ENCODE assay signal across 8 cellular contexts in genomic region chr1:39954870-39955546, GRCh38. TPM values are rescaled to one million over a fixed set of nuclear protein-coding genes. Genes with fewer than 3 reads are reported as not detected.
DNase-seq lines count a peak whose midpoint lies in the region; ATAC-seq and TF ChIP-seq lines count a peak whose summit lies in the region.

Gene MFSD2A (plus strand): TSS chr1:39955145. CDS start chr1:39955293, 148 bp downstream.

- peaks cover 7% of the 10 kb centered on the region for H3K27me3 Mint-ChIP-seq in activated CD8-positive, alpha-beta memory T cell treated with anti-CD3 and anti-CD28 coated beads, Interleukin-2, amount 10 ng/mL, durations not matched to agents 7 days and 5 days
- peaks cover 38% of the 10 kb centered on the region for H3K27me3 Mint-ChIP-seq in endodermal cell (ENCODE audit: insufficient read depth)

- peak within 1 kb of the TSS; percentile 63 for H3K27ac Mint-ChIP-seq in activated CD8-positive, alpha-beta memory T cell treated with anti-CD3 and anti-CD28 coated beads, Interleukin-2, amount 10 ng/mL, durations not matched to agents 7 days and 5 days
- no peak within 1 kb of the TSS for H3K27ac Mint-ChIP-seq in endodermal cell

- DNase-seq in AML-193 (lab: John Stamatoyannopoulos, UW), result peak; percentile 84 to 89
- peak; percentile 91 for DNase-seq in NCI-H82 treated with DMSO at 0.1 percent for 48 hours (lab: John Stamatoyannopoulos, UW; ENCODE audit: unreplicated experiment)
- peak; percentile 88 for DNase-seq in activated CD8-positive, alpha-beta memory T cell treated with anti-CD3 and anti-CD28 coated beads, Interleukin-2, amount 10 ng/mL, durations not matched to agents 7 days and 5 days
- peak; percentile 98 for DNase-seq in endodermal cell
- peak; percentile 98 for DNase-seq in mesenteric fat pad (ENCODE audit: low spot score)
- peak; percentile 65 for DNase-seq in stimulated activated CD8-positive, alpha-beta memory T cell treated with anti-CD3 and anti-CD28 coated beads, Interleukin-15, amount 100 ng/mL, for 1 hour (ENCODE audit: low read depth)

- H3K4me3 Mint-ChIP-seq in activated CD8-positive, alpha-beta memory T cell treated with anti-CD3 and anti-CD28 coated beads, Interleukin-2, amount 10 ng/mL, durations not matched to agents 7 days and 5 days, result peak within 1 kb of the TSS; percentile 85
- H3K4me3 Mint-ChIP-seq in endodermal cell, result peak within 1 kb of the TSS; percentile 72

- H3K9ac ChIP-seq in endodermal cell (ENCODE audit: extremely low read depth, low read length, poor library complexity, severe bottlenecking), result peak within 1 kb of the TSS; percentile 41

- no peaks in the 10 kb centered on the region for H3K4me1 ChIP-seq in endodermal cell (ENCODE audit: control insufficient read depth, insufficient read depth, low read length)

- no peaks in the 10 kb centered on the region for H3K36me3 Mint-ChIP-seq in activated CD8-positive, alpha-beta memory T cell treated with anti-CD3 and anti-CD28 coated beads, Interleukin-2, amount 10 ng/mL, durations not matched to agents 7 days and 5 days
- H3K36me3 Mint-ChIP-seq in endodermal cell (ENCODE audit: low read depth), result peaks cover 8% of the 10 kb centered on the region

- H3K9me3 Mint-ChIP-seq in activated CD8-positive, alpha-beta memory T cell treated with anti-CD3 and anti-CD28 coated beads, Interleukin-2, amount 10 ng/mL, durations not matched to agents 7 days and 5 days (ENCODE audit: low read depth), result no peaks in the 10 kb centered on the region
- peaks cover 2% of the 10 kb centered on the region for H3K9me3 Mint-ChIP-seq in endodermal cell

- WGBS in endodermal cell (ENCODE audit: insufficient coverage in 1 of 2, insufficient read length in 1 of 2), 2 experiments, result 0 to 1% methylated on average over 2 to 62 of the region's 62 CpGs

- H3K27me3 ChIP-seq in endodermal cell (ENCODE audit: control insufficient read depth, insufficient read depth, low read length, poor library complexity, severe bottlenecking), result peaks cover 21% of the 10 kb centered on the region

- H3K4me1 Mint-ChIP-seq in activated CD8-positive, alpha-beta memory T cell treated with anti-CD3 and anti-CD28 coated beads, Interleukin-2, amount 10 ng/mL, durations not matched to agents 7 days and 5 days, result peaks cover 12% of the 10 kb centered on the region
- H3K4me1 Mint-ChIP-seq in endodermal cell, result peaks cover 12% of the 10 kb centered on the region

- H3K27ac ChIP-seq in endodermal cell (ENCODE audit: low read depth, low read length), result no peak within 1 kb of the TSS

- peaks cover 8% of the 10 kb centered on the region for H3K9me3 ChIP-seq in endodermal cell (ENCODE audit: control insufficient read depth, low read length)

- ATAC-seq in GM19328 (IDR thresholded peaks at IDR 0.05; ENCODE audit: unreplicated experiment), result peak; percentile 63
- peak; percentile 74 for ATAC-seq in HG03571 (IDR thresholded peaks at IDR 0.05; ENCODE audit: unreplicated experiment)
- peak; percentile 92 for ATAC-seq in activated CD8-positive, alpha-beta memory T cell treated with anti-CD3 and anti-CD28 coated beads, Interleukin-2, amount 10 ng/mL, durations not matched to agents 7 days and 5 days

- CTCF ChIA-PET in activated CD8-positive, alpha-beta memory T cell treated with anti-CD3 and anti-CD28 coated beads, Interleukin-2, amount 10 ng/mL, durations not matched to agents 7 days and 5 days (lab: Charles Lee), result interaction anchor here (1.0 to 6.0 kb wide), 4 partner anchors 18 to 296 kb away, joined by 3 to 28 read pairs (median 14); partner anchors contain the start of gene MYCL

- no peaks in the 10 kb centered on the region for H3K36me3 ChIP-seq in endodermal cell (ENCODE audit: control insufficient read depth, insufficient read depth, low read length)

- TF ChIP-seq CTCF in endodermal cell (conservative IDR thresholded peaks at IDR 0.05), result no peak

- peak within 1 kb of the TSS; percentile 82 for H3K4me3 ChIP-seq in endodermal cell (ENCODE audit: low read length)

RNA-seq across cellular contexts. Expression of gene MFSD2A, which starts in this region (rescaled TPM):
- 1 to 10 TPM; 2.9 to 7.0 TPM for total RNA-seq in activated CD8-positive, alpha-beta memory T cell treated with anti-CD3 and anti-CD28 coated beads, Interleukin-2, amount 10 ng/mL, durations not matched to agents 7 days and 5 days
- total RNA-seq in endodermal cell (1 to 10 TPM; 6.3 to 8.5 TPM), mesenteric fat pad (8.0 TPM)
- 20.2 TPM for polyA plus RNA-seq in endodermal cell (2013, experiment 1 of 2)
- polyA plus RNA-seq in endodermal cell (2013, experiment 2 of 2), result 21.5 TPM
